In genomic region chr15:89664951-89665350, GRCh38 we compare ENCODE assay signal across 8 cellular contexts. TPM values are rescaled to one million over a fixed set of nuclear protein-coding genes. Genes with fewer than 3 reads are reported as not detected.
DNase-seq lines count a peak whose midpoint lies in the region; ATAC-seq and TF ChIP-seq lines count a peak whose summit lies in the region.

No MANE protein-coding gene starts in this region.

- H2BK12ac ChIP-seq in mesenchymal stem cell (ENCODE audit: low read length in 2 of 2), result no peak overlapping the region

- no peaks in the 10 kb centered on the region for H3K79me1 ChIP-seq in mesenchymal stem cell (replicated peaks; ENCODE audit: low read length, poor library complexity, severe bottlenecking)

- peaks cover 4% of the 10 kb centered on the region for H3K9me3 ChIP-seq in mesenchymal stem cell (ENCODE audit: control insufficient read depth, low read length)
- H3K9me3 ChIP-seq in tibial nerve, result no peaks in the 10 kb centered on the region

- H3K27me3 ChIP-seq in mesenchymal stem cell (ENCODE audit: control insufficient read depth in 1 of 2, insufficient read depth in 1 of 2, low read length in 2 of 2) (no peaks in the 10 kb centered on the region), tibial nerve (no peaks in the 10 kb centered on the region)

- no peak overlapping the region for H3K27ac Mint-ChIP-seq in activated CD8-positive, alpha-beta memory T cell treated with anti-CD3 and anti-CD28 coated beads, Interleukin-2, amount 10 ng/mL, durations not matched to agents 7 days and 5 days
- no peak overlapping the region for H3K27ac Mint-ChIP-seq in activated naive CD8-positive, alpha-beta T cell treated with anti-CD3 and anti-CD28 coated beads for 36 hours

- H3K27ac ChIP-seq in mesenchymal stem cell (ENCODE audit: low read length, poor library complexity, severe bottlenecking) (no peak overlapping the region), tibial nerve (peak overlapping the region; percentile 81 to 91 (median 86))

- H3K4me1 Mint-ChIP-seq in activated CD8-positive, alpha-beta memory T cell treated with anti-CD3 and anti-CD28 coated beads, Interleukin-2, amount 10 ng/mL, durations not matched to agents 7 days and 5 days, result peaks cover 2% of the 10 kb centered on the region
- no peaks in the 10 kb centered on the region for H3K4me1 Mint-ChIP-seq in activated naive CD8-positive, alpha-beta T cell treated with anti-CD3 and anti-CD28 coated beads for 36 hours

- no peak overlapping the region for H4K91ac ChIP-seq in mesenchymal stem cell (ENCODE audit: low read length)

- H3K18ac ChIP-seq in mesenchymal stem cell (ENCODE audit: low read depth in 1 of 2, low read length in 2 of 2), result no peak overlapping the region

- no peak overlapping the region for H3K14ac ChIP-seq in mesenchymal stem cell (ENCODE audit: low read length in 2 of 2)

- H3K4me3 ChIP-seq in mesenchymal stem cell (ENCODE audit: insufficient read depth in 1 of 2, low read depth in 1 of 2, low read length in 2 of 2) (peak overlapping the region in 1 of 2 experiments; percentile 65), tibial nerve (peak overlapping the region in 3 of 4 donors; percentile 24 to 47 (median 45))

- H3K23ac ChIP-seq in mesenchymal stem cell (ENCODE audit: low read length in 2 of 2), result no peak overlapping the region

- no peak for ATAC-seq in activated CD8-positive, alpha-beta memory T cell treated with anti-CD3 and anti-CD28 coated beads, Interleukin-2, amount 10 ng/mL, durations not matched to agents 7 days and 5 days
- ATAC-seq in HG03432 (IDR thresholded peaks at IDR 0.05; ENCODE audit: unreplicated experiment), result no peak

- H3K36me3 ChIP-seq in mesenchymal stem cell (ENCODE audit: control insufficient read depth in 1 of 2, insufficient read depth in 2 of 2, low read depth in 1 of 2, low read length in 2 of 2) (peaks cover 4 to 8% of the 10 kb centered on the region in 2 experiments), tibial nerve (no peaks in the 10 kb centered on the region)

- H2BK5ac ChIP-seq in mesenchymal stem cell (ENCODE audit: low read depth, low read length, poor library complexity, severe bottlenecking), result no peak overlapping the region

- H3K9ac ChIP-seq in mesenchymal stem cell (ENCODE audit: low read length), result peak overlapping the region; percentile 79

- H3K4me2 ChIP-seq in mesenchymal stem cell (ENCODE audit: low read length, poor library complexity, severe bottlenecking), result peak overlapping the region; percentile 79

- 85% methylated on average over 4 of the region's 5 CpGs for WGBS in mesenchymal stem cell
- 66% methylated on average over 5 of the region's 5 CpGs for WGBS in tibial nerve, 2 donors

- no peak overlapping the region for H2BK120ac ChIP-seq in mesenchymal stem cell (ENCODE audit: low read depth, low read length)

- TF ChIP-seq EP300 in tibial nerve (IDR thresholded peaks at IDR 0.05), result no peak

- H2AK5ac ChIP-seq in mesenchymal stem cell (ENCODE audit: low read length, severe bottlenecking), result no peak overlapping the region

- CTCF ChIA-PET in activated CD8-positive, alpha-beta memory T cell treated with anti-CD3 and anti-CD28 coated beads, Interleukin-2, amount 10 ng/mL, durations not matched to agents 7 days and 5 days (lab: Charles Lee), result interaction anchor here (1.7 kb wide), 1 partner anchor 17 kb away, joined by 4 read pairs; no protein-coding TSS in a partner anchor

- no peak overlapping the region for H4K8ac ChIP-seq in mesenchymal stem cell (ENCODE audit: low read length)

- no peak overlapping the region for H2BK15ac ChIP-seq in mesenchymal stem cell (ENCODE audit: low read depth, poor library complexity, severe bottlenecking)

- TF ChIP-seq POLR2A in tibial nerve (IDR thresholded peaks at IDR 0.05), result no peak

- no peak overlapping the region for H3K4ac ChIP-seq in mesenchymal stem cell (ENCODE audit: low read depth in 1 of 2, low read length in 2 of 2)

- H2AFZ ChIP-seq in mesenchymal stem cell (ENCODE audit: low read depth, low read length), result no peak overlapping the region

- peaks cover 21% of the 10 kb centered on the region for H3K4me1 ChIP-seq in mesenchymal stem cell (ENCODE audit: control insufficient read depth, insufficient read depth, low read depth, low read length)
- peaks cover 0 to 33% (median 16%) of the 10 kb centered on the region in 4 donors for H3K4me1 ChIP-seq in tibial nerve

- no peak for TF ChIP-seq CTCF in tibial nerve (IDR thresholded peaks at IDR 0.05)

- no peaks in the 10 kb centered on the region for H3K9me3 Mint-ChIP-seq in activated CD8-positive, alpha-beta memory T cell treated with anti-CD3 and anti-CD28 coated beads, Interleukin-2, amount 10 ng/mL, durations not matched to agents 7 days and 5 days (ENCODE audit: low read depth)
- no peaks in the 10 kb centered on the region for H3K9me3 Mint-ChIP-seq in activated naive CD8-positive, alpha-beta T cell treated with anti-CD3 and anti-CD28 coated beads for 36 hours

- peaks cover 24% of the 10 kb centered on the region for H3K27me3 Mint-ChIP-seq in activated CD8-positive, alpha-beta memory T cell treated with anti-CD3 and anti-CD28 coated beads, Interleukin-2, amount 10 ng/mL, durations not matched to agents 7 days and 5 days
- peaks cover 30% of the 10 kb centered on the region for H3K27me3 Mint-ChIP-seq in activated naive CD8-positive, alpha-beta T cell treated with anti-CD3 and anti-CD28 coated beads for 36 hours

- no peaks in the 10 kb centered on the region for H3K36me3 Mint-ChIP-seq in activated CD8-positive, alpha-beta memory T cell treated with anti-CD3 and anti-CD28 coated beads, Interleukin-2, amount 10 ng/mL, durations not matched to agents 7 days and 5 days
- no peaks in the 10 kb centered on the region for H3K36me3 Mint-ChIP-seq in activated naive CD8-positive, alpha-beta T cell treated with anti-CD3 and anti-CD28 coated beads for 36 hours

- no peak for DNase-seq in activated CD8-positive, alpha-beta memory T cell treated with anti-CD3 and anti-CD28 coated beads, Interleukin-2, amount 10 ng/mL, durations not matched to agents 7 days and 5 days
- DNase-seq in activated CD8-positive, alpha-beta memory T cell treated with anti-CD3 and anti-CD28 coated beads for 24 hours, result no peak
- DNase-seq in activated naive CD8-positive, alpha-beta T cell treated with anti-CD3 and anti-CD28 coated beads for 36 hours, result no peak
- DNase-seq in mesenchymal stem cell (peak; percentile 9), tibial nerve (ENCODE audit: low spot score in 2 of 2) (no peak), UCSD-AML1 (lab: John Stamatoyannopoulos, UW; ENCODE audit: unreplicated experiment) (no peak), DMS153 (lab: John Stamatoyannopoulos, UW) (no peak)

- H3K4me3 Mint-ChIP-seq in activated CD8-positive, alpha-beta memory T cell treated with anti-CD3 and anti-CD28 coated beads, Interleukin-2, amount 10 ng/mL, durations not matched to agents 7 days and 5 days, result peak overlapping the region; percentile 21
- H3K4me3 Mint-ChIP-seq in activated naive CD8-positive, alpha-beta T cell treated with anti-CD3 and anti-CD28 coated beads for 36 hours, result peak overlapping the region; percentile 47

RNA-seq across cellular contexts. Expression of gene KIF7, which starts 9.7 kb away (rescaled TPM):
- 1 to 10 TPM in 1 of 2 experiments, under 1 TPM in 1; 0.55 to 2.5 TPM for total RNA-seq in activated CD8-positive, alpha-beta memory T cell treated with anti-CD3 and anti-CD28 coated beads, Interleukin-2, amount 10 ng/mL, durations not matched to agents 7 days and 5 days
- total RNA-seq in activated naive CD8-positive, alpha-beta T cell treated with anti-CD3 and anti-CD28 coated beads for 36 hours, result 1 to 10 TPM; 3.4 to 3.7 TPM
- polyA plus RNA-seq in mesenchymal stem cell (2013, experiment 1 of 2), result 4.7 TPM
- 4.5 TPM for polyA plus RNA-seq in mesenchymal stem cell (2013, experiment 2 of 2)
- total RNA-seq in tibial nerve, result 10 to 100 TPM in 3 of 4 donors, 1 to 10 TPM in 1; 7.2 to 41.1 (median 20.8) TPM

RNA-seq across cellular contexts. Expression of gene PLIN1, which starts 14.2 kb away (rescaled TPM):
- under 1 TPM in 1 of 2 experiments, not detected in 1; 0.12 TPM for total RNA-seq in activated CD8-positive, alpha-beta memory T cell treated with anti-CD3 and anti-CD28 coated beads, Interleukin-2, amount 10 ng/mL, durations not matched to agents 7 days and 5 days
- under 1 TPM; 0.23 to 0.34 TPM for total RNA-seq in activated naive CD8-positive, alpha-beta T cell treated with anti-CD3 and anti-CD28 coated beads for 36 hours
- polyA plus RNA-seq in mesenchymal stem cell (2013, experiment 1 of 2), result 0.14 TPM
- polyA plus RNA-seq in mesenchymal stem cell (2013, experiment 2 of 2), result 0.03 TPM
- 100 to 1,000 TPM; 144 to 392 (median 300) TPM for total RNA-seq in tibial nerve

RNA-seq across cellular contexts. Expression of gene PEX11A, which starts 25.6 kb away (rescaled TPM):
- 1 to 10 TPM; 1.6 to 2.2 TPM for total RNA-seq in activated CD8-positive, alpha-beta memory T cell treated with anti-CD3 and anti-CD28 coated beads, Interleukin-2, amount 10 ng/mL, durations not matched to agents 7 days and 5 days
- total RNA-seq in activated naive CD8-positive, alpha-beta T cell treated with anti-CD3 and anti-CD28 coated beads for 36 hours, result 1 to 10 TPM; 3.0 to 4.0 TPM
- polyA plus RNA-seq in mesenchymal stem cell (2013, experiment 1 of 2), result 3.7 TPM
- 3.5 TPM for polyA plus RNA-seq in mesenchymal stem cell (2013, experiment 2 of 2)
- 10 to 100 TPM in 2 of 4 donors, 1 to 10 TPM in 2; 7.2 to 15.5 (median 9.7) TPM for total RNA-seq in tibial nerve

RNA-seq across cellular contexts. Expression of gene WDR93, which starts 25.7 kb away (rescaled TPM):
- not detected for total RNA-seq in activated CD8-positive, alpha-beta memory T cell treated with anti-CD3 and anti-CD28 coated beads, Interleukin-2, amount 10 ng/mL, durations not matched to agents 7 days and 5 days
- not detected for total RNA-seq in activated naive CD8-positive, alpha-beta T cell treated with anti-CD3 and anti-CD28 coated beads for 36 hours
- polyA plus RNA-seq in mesenchymal stem cell (2013, experiment 1 of 2), result 0.07 TPM
- polyA plus RNA-seq in mesenchymal stem cell (2013, experiment 2 of 2), result 0.04 TPM
- under 1 TPM in 2 of 4 donors, not detected in 2; 0.21 to 0.39 TPM for total RNA-seq in tibial nerve

Comparison
In these comparisons a context has a peak if more than half of its experiments do, and no peak if none do; other contexts are left out.
1. RNA of gene PLIN1, which starts 14.2 kb away (total RNA-seq): 144 to 392 TPM in tibial nerve; 0.23 to 0.34 TPM in activated naive CD8-positive, alpha-beta T cell treated with anti-CD3 and anti-CD28 coated beads for 36 hours and 0.12 TPM in activated CD8-positive, alpha-beta memory T cell treated with anti-CD3 and anti-CD28 coated beads, Interleukin-2, amount 10 ng/mL, durations not matched to agents 7 days and 5 days; every median in the first group is over 100 times any median in the second.